1 cellular context compared by ENCODE assay signal in the genomic region with DNA sequence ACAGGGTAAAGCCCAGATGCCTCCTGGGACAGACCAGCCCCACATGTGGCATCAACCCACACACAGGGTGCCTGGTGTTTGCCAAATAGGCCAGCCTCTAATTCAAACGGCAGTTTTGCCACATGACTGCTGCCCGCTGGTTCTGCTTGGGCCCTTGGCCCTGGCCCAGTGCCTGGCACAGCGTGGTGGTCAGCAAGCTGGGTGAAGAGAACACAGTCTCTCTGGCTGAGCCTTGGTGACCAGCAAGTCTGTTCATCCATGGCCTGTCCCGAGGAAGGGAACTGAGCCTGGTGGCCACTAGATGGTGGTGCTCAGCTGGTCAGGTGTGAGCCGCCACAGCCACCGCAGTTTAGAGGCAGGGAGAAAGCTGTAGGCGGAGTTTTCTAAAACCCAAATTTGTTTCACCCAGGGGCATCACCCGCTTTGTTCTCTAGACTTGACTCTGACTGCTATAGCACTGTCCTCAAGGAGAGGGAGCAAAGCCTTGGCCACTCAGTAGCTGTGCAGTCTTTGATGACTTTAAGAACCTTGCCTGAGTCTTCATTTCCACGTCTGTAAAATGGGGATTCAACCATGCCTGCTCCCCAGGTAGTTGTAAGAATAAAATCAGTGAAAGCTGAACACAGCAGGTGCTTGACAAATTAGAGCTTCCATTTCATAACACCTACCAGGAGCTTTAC.
TF ChIP-seq lines count a peak whose summit lies in the region.

No MANE protein-coding gene starts in this region.

TF ChIP-seq in Ishikawa, 13 proteins besides CTCF, POLR2A, EP300 and RAD21 (continued from another document):
- TF ChIP-seq, protein P1, sequence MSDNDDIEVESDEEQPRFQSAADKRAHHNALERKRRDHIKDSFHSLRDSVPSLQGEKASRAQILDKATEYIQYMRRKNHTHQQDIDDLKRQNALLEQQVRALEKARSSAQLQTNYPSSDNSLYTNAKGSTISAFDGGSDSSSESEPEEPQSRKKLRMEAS (IDR thresholded peaks at IDR 0.05) = no peak
- TF ChIP-seq YY1 (IDR thresholded peaks at IDR 0.05; ENCODE audit: low read depth) (no peak), NFIC (IDR thresholded peaks at IDR 0.05) (no peak), TCF12 (IDR thresholded peaks at IDR 0.05; ENCODE audit: low read depth) (no peak)
- TF ChIP-seq, protein P2, sequence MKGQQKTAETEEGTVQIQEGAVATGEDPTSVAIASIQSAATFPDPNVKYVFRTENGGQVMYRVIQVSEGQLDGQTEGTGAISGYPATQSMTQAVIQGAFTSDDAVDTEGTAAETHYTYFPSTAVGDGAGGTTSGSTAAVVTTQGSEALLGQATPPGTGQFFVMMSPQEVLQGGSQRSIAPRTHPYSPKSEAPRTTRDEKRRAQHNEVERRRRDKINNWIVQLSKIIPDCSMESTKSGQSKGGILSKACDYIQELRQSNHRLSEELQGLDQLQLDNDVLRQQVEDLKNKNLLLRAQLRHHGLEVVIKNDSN (IDR thresholded peaks at IDR 0.05) = no peak
